Comparison of ENCODE assay signal across 12 cellular contexts in genomic region chr12:94980577-94980976, GRCh38. TPM values are rescaled to one million over a fixed set of nuclear protein-coding genes. Genes with fewer than 3 reads are reported as not detected.
DNase-seq lines count a peak whose midpoint lies in the region; ATAC-seq, FAIRE-seq and TF ChIP-seq lines count a peak whose summit lies in the region.
"Had no signal": no experiment of that assay in that cellular context is flagged by ENCODE, and none has a peak within 500 bp of the region (broad histone marks: within the 10 kb centered on the region; RNA-seq: fewer than 3 reads in every experiment).

No MANE protein-coding gene starts in this region.

- BruUV-seq in HepG2 (replicated peaks; lab: Mats Ljungman, UMichigan) = no TSS peak

- 0 out of 2 replicates have a peak, but pooled peaks cover 6% of the 10 kb centered on the region for H3K4me1 ChIP-seq in GM23338 (ENCODE audit: insufficient read depth)
- no peaks in the 10 kb centered on the region for H3K4me1 ChIP-seq in HepG2 (ENCODE audit: insufficient read depth, low read length)

- H3K4me2 ChIP-seq in GM23338 (no peak overlapping the region), HepG2 (ENCODE audit: low read depth, low read length) (no peak overlapping the region)

- no peak overlapping the region for H3K4me3 Mint-ChIP-seq in GM23338
- H3K4me3 Mint-ChIP-seq in activated CD4-positive, alpha-beta memory T cell treated with anti-CD3 and anti-CD28 coated beads for 36 hours = no peak overlapping the region
- H3K4me3 Mint-ChIP-seq: brain had no signal

- TF ChIP-seq CTCF in AG10803 (conservative IDR thresholded peaks at IDR 0.05; ENCODE audit: low read length) = peak; percentile 42
- TF ChIP-seq CTCF in GM23338 (conservative IDR thresholded peaks at IDR 0.05; ENCODE audit: low read depth in 2 of 2) = peak; percentile 11 to 28; a peak in 1 of 4 replicates
- TF ChIP-seq CTCF in WERI-Rb-1 (IDR thresholded peaks at IDR 0.05; ENCODE audit: low read depth, low read length) = peak; percentile 25; the same call in 1 of the 2 replicates
- TF ChIP-seq CTCF in HepG2 (CRISPR knock-in tag; IDR thresholded peaks at IDR 0.05) = peak; percentile 53

- no peaks in the 10 kb centered on the region for H3K9me2 ChIP-seq in GM23338 (ENCODE audit: insufficient read depth)

- peaks cover 3% of the 10 kb centered on the region for H3K79me2 ChIP-seq in GM23338 (replicated peaks; ENCODE audit: insufficient read depth)
- no peaks in the 10 kb centered on the region for H3K79me2 ChIP-seq in HepG2 (ENCODE audit: insufficient read depth, low read length)

- intact Hi-C loops in HepG2 (cut with micrococcal nuclease; ENCODE audit: unreplicated experiment) = loop anchor here (5.0 kb wide), 1 partner anchor 103 kb away; no protein-coding TSS in a partner anchor
- intact Hi-C loops in activated CD4-positive, alpha-beta memory T cell treated with anti-CD3 and anti-CD28 coated beads for 36 hours (cut with micrococcal nuclease) = loop anchor here (5.0 to 10.0 kb wide), 2 partner anchors 103 to 166 kb away; no protein-coding TSS in a partner anchor

- no peak for TF ChIP-seq POLR2A in HepG2 (IDR thresholded peaks at IDR 0.05; ENCODE audit: insufficient read depth in 1 of 2, low read depth in 2 of 2, low read length in 2 of 2)

- H3K27me3 Mint-ChIP-seq in GM23338 (ENCODE audit: insufficient read depth, low read depth, poor library complexity) = peaks cover 2% of the 10 kb centered on the region
- no peaks in the 10 kb centered on the region for H3K27me3 Mint-ChIP-seq in activated CD4-positive, alpha-beta memory T cell treated with anti-CD3 and anti-CD28 coated beads for 36 hours
- H3K27me3 Mint-ChIP-seq: brain had no signal

- POLR2A ChIA-PET in HepG2 (lab: Yijun Ruan, JAX) = no interaction called here
- POLR2A ChIA-PET in activated CD4-positive, alpha-beta memory T cell treated with anti-CD3 and anti-CD28 coated beads for 36 hours (lab: Charles Lee) = no interaction called here

- DNase-seq in AG10803 (ENCODE audit: low read depth) (peak; percentile 32), GM23338 (ENCODE audit: low spot score) (no peak), WERI-Rb-1 (no peak), HepG2 (ENCODE audit: low spot score) (no peak), KG1 (lab: John Stamatoyannopoulos, UW) (no peak)
- DNase-seq in activated CD4-positive, alpha-beta memory T cell treated with anti-CD3 and anti-CD28 coated beads for 36 hours = no peak
- DNase-seq: activated CD4-positive, CD25-positive, alpha-beta regulatory T cell; kidney; NCI-H1436 had no signal

- no peak overlapping the region for H3K27ac ChIP-seq in GM23338 (ENCODE audit: low read depth)
- no peak overlapping the region for H3K27ac ChIP-seq in WERI-Rb-1
- no peak overlapping the region for H3K27ac ChIP-seq in HepG2 (ENCODE audit: extremely low read length, insufficient read depth, low read length)

- peaks cover 19% of the 10 kb centered on the region for H3K4me1 Mint-ChIP-seq in GM23338
- peaks cover 34% of the 10 kb centered on the region for H3K4me1 Mint-ChIP-seq in activated CD4-positive, alpha-beta memory T cell treated with anti-CD3 and anti-CD28 coated beads for 36 hours (ENCODE audit: low read depth)

- H3K4me3 ChIP-seq in AG10803 (ENCODE audit: low read length) = no peak overlapping the region
- no peak overlapping the region for H3K4me3 ChIP-seq in GM23338
- H3K4me3 ChIP-seq in WERI-Rb-1 (ENCODE audit: low read depth, low read length) = no peak overlapping the region
- H3K4me3 ChIP-seq in HepG2 (replicated peaks in 1 of 3; ENCODE audit: insufficient read depth in 1 of 3, low read depth in 2 of 3, low read length in 3 of 3) = no peak overlapping the region

- H3K9me3 Mint-ChIP-seq in GM23338 = no peaks in the 10 kb centered on the region
- no peaks in the 10 kb centered on the region for H3K9me3 Mint-ChIP-seq in activated CD4-positive, alpha-beta memory T cell treated with anti-CD3 and anti-CD28 coated beads for 36 hours
- H3K9me3 Mint-ChIP-seq: brain had no signal

- H3K36me3 Mint-ChIP-seq in GM23338 (ENCODE audit: low read depth) = no peaks in the 10 kb centered on the region
- peaks cover 4% of the 10 kb centered on the region for H3K36me3 Mint-ChIP-seq in activated CD4-positive, alpha-beta memory T cell treated with anti-CD3 and anti-CD28 coated beads for 36 hours

- H3K9ac ChIP-seq in HepG2 (ENCODE audit: insufficient read depth, low read depth, low read length) = no peak overlapping the region

- H3K36me3 ChIP-seq in GM23338 (ENCODE audit: insufficient read depth) (no peaks in the 10 kb centered on the region), WERI-Rb-1 (no peaks in the 10 kb centered on the region), HepG2 (replicated peaks in 1 of 2; ENCODE audit: control insufficient read depth in 1 of 2, insufficient read depth in 2 of 2, low read length in 2 of 2) (peaks cover 1 to 16% of the 10 kb centered on the region in 2 experiments; a peak in 3 of 5 replicates)

- TF ChIP-seq RAD21 in HepG2 (CRISPR knock-in tag; IDR thresholded peaks at IDR 0.05) = no peak

- in situ Hi-C loops in HepG2 (cut with HindIII; ENCODE audit: extremely low pct_ligation_motif_present, low pct_unique_long_range_greater_than_20kb) = no loop called here

- no peak overlapping the region for H2AFZ ChIP-seq in GM23338
- H2AFZ ChIP-seq in HepG2 (ENCODE audit: low read length) = no peak overlapping the region

- ATAC-seq in GM23338 (no peak), HepG2 (no peak), GM21360 (IDR thresholded peaks at IDR 0.05; ENCODE audit: unreplicated experiment) (no peak), GM18858 (IDR thresholded peaks at IDR 0.05; ENCODE audit: unreplicated experiment) (no peak)

- no peak for FAIRE-seq in HepG2 (lab: Jason Lieb, UNC)
- FAIRE-seq: kidney had no signal

- CTCF ChIA-PET in HepG2 (lab: Yijun Ruan, JAX; ENCODE audit: low intra/inter-chr PET ratio, low total read pairs) = no interaction called here
- CTCF ChIA-PET in activated CD4-positive, alpha-beta memory T cell treated with anti-CD3 and anti-CD28 coated beads for 36 hours (lab: Charles Lee) = interaction anchor here (0.8 to 1.3 kb wide), 2 partner anchors 217 to 313 kb away, joined by 3 to 4 read pairs; no protein-coding TSS in a partner anchor

- WGBS in HepG2 (ENCODE audit: low lambda C conversion rate) = 82% methylated on average over 4 of the region's 4 CpGs

- TF ChIP-seq EP300 in HepG2 (IDR thresholded peaks at IDR 0.05; ENCODE audit: low read depth in 2 of 2, low read length in 2 of 2) = no peak
- no peak for TF ChIP-seq EP300 in HepG2 (CRISPR knock-in tag; IDR thresholded peaks at IDR 0.05; ENCODE audit: borderline replicate concordance)

- H3K27me3 ChIP-seq in GM23338 (ENCODE audit: insufficient read depth) = no peaks in the 10 kb centered on the region
- H3K27me3 ChIP-seq in WERI-Rb-1 (ENCODE audit: insufficient read depth, low read depth, severe bottlenecking) = no peaks in the 10 kb centered on the region
- no peaks in the 10 kb centered on the region; a peak in 1 of 5 replicates for H3K27me3 ChIP-seq in HepG2 (ENCODE audit: control insufficient read depth in 1 of 2, insufficient read depth in 2 of 2, low read length in 2 of 2)

- H3K9me3 ChIP-seq in WERI-Rb-1 (ENCODE audit: severe bottlenecking) (no peaks in the 10 kb centered on the region), HepG2 (ENCODE audit: low read length) (no peaks in the 10 kb centered on the region)

- H3K27ac Mint-ChIP-seq in GM23338 = no peak overlapping the region
- H3K27ac Mint-ChIP-seq in activated CD4-positive, alpha-beta memory T cell treated with anti-CD3 and anti-CD28 coated beads for 36 hours = no peak overlapping the region
- H3K27ac Mint-ChIP-seq: brain had no signal

- H4K20me1 ChIP-seq in GM23338 (replicated peaks; ENCODE audit: insufficient read depth) (0 out of 2 replicates have a peak, but pooled peaks cover 5% of the 10 kb centered on the region), HepG2 (ENCODE audit: insufficient read depth, low read length) (no peaks in the 10 kb centered on the region)

- no peaks in the 10 kb centered on the region for H3F3A ChIP-seq in GM23338 (replicated peaks; ENCODE audit: low read depth)

TF ChIP-seq in GM23338, 12 proteins besides CTCF, POLR2A, EP300 and RAD21 (continues in another document):
- TF ChIP-seq CREB1 (CRISPR knock-in tag; IDR thresholded peaks at IDR 0.05; ENCODE audit: low read depth) = no peak
- no peak for TF ChIP-seq STAT1 (IDR thresholded peaks at IDR 0.05; ENCODE audit: unreplicated experiment)
- TF ChIP-seq ZNF114 (CRISPR knock-in tag; IDR thresholded peaks at IDR 0.05) = no peak

TF ChIP-seq in HepG2, 621 proteins besides CTCF, POLR2A, EP300 and RAD21 (continues in another document):
- peak; percentile 65 for TF ChIP-seq STAG1 (CRISPR knock-in tag; IDR thresholded peaks at IDR 0.05)
- TF ChIP-seq GZF1 (CRISPR knock-in tag; IDR thresholded peaks at IDR 0.05) = no peak
- TF ChIP-seq NCOA1 (CRISPR knock-in tag; IDR thresholded peaks at IDR 0.05) = no peak

RNA-seq across cellular contexts. Expression of gene NDUFA12, which starts 22.9 kb away (rescaled TPM):
- total RNA-seq in GM23338 (2014; rRNA removed; shearing (Covaris generic)) = 84.9 and 123 TPM in 2 replicates
- 373 and 386 TPM in 2 replicates for polyA plus RNA-seq in GM23338 (2016; fragmentation: Nextera tagmentation; extraction: Ambion mirVana)
- 173 and 223 TPM in 2 replicates for total RNA-seq in HepG2 (2016; rRNA removed; fragmentation: Illumina TruSeq; extraction: Trizol)
- total RNA-seq in HepG2 (2016; cell fraction: cytosol; rRNA removed; fragmentation: Illumina TruSeq; extraction: Trizol; ENCODE audit: low read depth) = 70.6 and 71.7 TPM in 2 replicates
- 171 and 217 TPM in 2 replicates for total RNA-seq in HepG2 (2016; cell fraction: insoluble cytoplasmic fraction; rRNA removed; fragmentation: Illumina TruSeq; extraction: Trizol)
- 52.8 and 57.6 TPM in 2 replicates for total RNA-seq in HepG2 (2016; cell fraction: membrane; rRNA removed; fragmentation: Illumina TruSeq; extraction: Trizol)
- total RNA-seq in HepG2 (2016; cell fraction: nucleus; rRNA removed; fragmentation: Illumina TruSeq; extraction: Trizol) = 58.0 and 61.1 TPM in 2 replicates
- 85.2 and 101 TPM in 2 replicates for polyA plus RNA-seq in HepG2 (2011; rRNA removed)
- 83.8 and 130 TPM in 2 replicates for polyA plus RNA-seq in HepG2 (2011; cell fraction: cytosol; rRNA removed)
- 18.3 and 23.8 TPM in 2 replicates for polyA plus RNA-seq in HepG2 (2011; cell fraction: nucleus; rRNA removed)
- 92.3 and 139 TPM in 2 replicates for polyA plus RNA-seq in HepG2 (2012)
- polyA plus RNA-seq in HepG2 (2016; cell fraction: cytosol; fragmentation: Illumina TruSeq; extraction: Trizol; ENCODE audit: low read depth) = 56.5 and 60.4 TPM in 2 replicates
- 239 and 243 TPM in 2 replicates for polyA plus RNA-seq in HepG2 (2016; cell fraction: insoluble cytoplasmic fraction; fragmentation: Illumina TruSeq; extraction: Trizol; ENCODE audit: low read depth)
- 52.1 and 54.3 TPM in 2 replicates for polyA plus RNA-seq in HepG2 (2016; cell fraction: membrane; fragmentation: Illumina TruSeq; extraction: Trizol; ENCODE audit: low read depth)
- 86.3 and 99.3 TPM in 2 replicates for polyA plus RNA-seq in HepG2 (2016; cell fraction: nucleus; fragmentation: Illumina TruSeq; extraction: Trizol; ENCODE audit: insufficient read depth, low read depth)
- polyA minus RNA-seq in HepG2 (2011; rRNA and poly(A)+ RNA removed; ENCODE audit: low replicate concordance) = 19.0 and 44.0 TPM in 2 replicates
- 37.3 and 53.0 TPM in 2 replicates for polyA minus RNA-seq in HepG2 (2011; cell fraction: cytosol; rRNA and poly(A)+ RNA removed)
- polyA minus RNA-seq in HepG2 (2011; cell fraction: nucleus; rRNA and poly(A)+ RNA removed) = 19.1 and 19.7 TPM in 2 replicates
- total RNA-seq in activated CD4-positive, alpha-beta memory T cell treated with anti-CD3 and anti-CD28 coated beads for 36 hours = 100 to 1,000 TPM; 150 to 156 TPM
